25 cellular contexts compared by ENCODE assay signal in genomic region chr2:226868331-226868730, GRCh38.
"Had no signal": no experiment of that assay in that cellular context is flagged by ENCODE, and none has a peak within 500 bp of the region (broad histone marks: within the 10 kb centered on the region; RNA-seq: fewer than 3 reads in every experiment).

No MANE protein-coding gene starts in this region.

- H3K27me3 Mint-ChIP-seq: activated B cell treated with CpG ODN at 0.5 μM for 24 hours; activated CD4-positive, alpha-beta T cell treated with anti-CD3 and anti-CD28 coated beads, Interleukin-2, amount 10 ng/mL, durations not matched to agents 24 days and 14 days; activated T-cell treated with anti-CD3 and anti-CD28 coated beads, Interleukin-2, amount 50 U/mL, for 24 hours; brain; naive thymus-derived CD8-positive, alpha-beta T cell; stimulated activated naive CD8-positive, alpha-beta T cell treated with anti-CD3 and anti-CD28 coated beads, Interleukin-15, Interleukin-2, amounts not matched to agents 100 ng/mL and 50 ng/mL, for 24 hours had no signal

- H3K27ac ChIP-seq: ovary, right lobe of liver, transverse colon, vagina had no signal

- H3K9me3 Mint-ChIP-seq: activated B cell treated with CpG ODN at 0.5 μM for 24 hours; brain; naive thymus-derived CD8-positive, alpha-beta T cell; T-helper 2 cell treated with Interferon-gamma antibody and Interleukin-4, amounts not matched to agents 5 μg/mL and 100 μg/mL, for 36 hours had no signal

- H3K4me3 ChIP-seq: ovary, right lobe of liver, transverse colon, vagina had no signal

- H3K4me3 Mint-ChIP-seq: activated B cell treated with CpG ODN at 0.5 μM for 24 hours; activated CD4-positive, alpha-beta T cell treated with anti-CD3 and anti-CD28 coated beads, Interleukin-2, amount 10 ng/mL, durations not matched to agents 24 days and 14 days; activated CD8-positive, alpha-beta T cell treated with anti-CD3 and anti-CD28 coated beads, Interleukin-2, amount 10 ng/mL, durations not matched to agents 7 days and 5 days; activated T-cell treated with anti-CD3 and anti-CD28 coated beads, Interleukin-2, amount 50 U/mL, for 24 hours; brain; stimulated activated naive CD8-positive, alpha-beta T cell treated with anti-CD3 and anti-CD28 coated beads, Interleukin-15, Interleukin-2, amounts not matched to agents 100 ng/mL and 50 ng/mL, for 24 hours; T-helper 2 cell treated with Interferon-gamma antibody and Interleukin-4, amounts not matched to agents 5 μg/mL and 100 μg/mL, for 36 hours had no signal

- H3K9me3 ChIP-seq: ovary, right lobe of liver, transverse colon, vagina had no signal

- H3K36me3 ChIP-seq: ovary had no signal

- FAIRE-seq: endometrium, small intestine, TTC549 had no signal

- ATAC-seq: activated CD8-positive, alpha-beta T cell treated with anti-CD3 and anti-CD28 coated beads, Interleukin-2, amount 10 ng/mL, durations not matched to agents 7 days and 5 days; left cardiac atrium; naive thymus-derived CD8-positive, alpha-beta T cell had no signal

- H3K27me3 ChIP-seq: ovary, right lobe of liver, transverse colon, vagina had no signal

- DNase-seq: activated B cell treated with CpG ODN at 0.5 μM for 24 hours; activated CD4-positive, alpha-beta T cell treated with anti-CD3 and anti-CD28 coated beads, Interleukin-2, amount 10 ng/mL, durations not matched to agents 24 days and 14 days; activated CD8-positive, alpha-beta T cell treated with anti-CD3 and anti-CD28 coated beads, Interleukin-2, amount 10 ng/mL, durations not matched to agents 7 days and 5 days; activated naive CD4-positive, alpha-beta T cell treated with anti-CD3 and anti-CD28 coated beads, Interleukin-2, amount 50 U/mL, for 16 hours; activated T-cell treated with anti-CD3 and anti-CD28 coated beads, Interleukin-2, amount 50 U/mL, for 24 hours; amniotic stem cell; central memory CD4-positive, alpha-beta T cell; cortex of kidney; erythroblast; foreskin fibroblast; left cardiac atrium; mesendoderm; naive thymus-derived CD8-positive, alpha-beta T cell; ovary; right lobe of liver; small intestine; stimulated activated CD4-positive, alpha-beta T cell treated with anti-CD3 and anti-CD28 coated beads, Interleukin-15, amount 100 ng/mL, for 24 hours; stimulated activated CD4-positive, alpha-beta T cell treated with anti-CD3 and anti-CD28 coated beads, Interleukin-2, amount 100 ng/mL, for 48 hours; transverse colon had no signal

- H3K4me1 ChIP-seq: right lobe of liver, transverse colon, vagina had no signal

- H3K27ac Mint-ChIP-seq: activated B cell treated with CpG ODN at 0.5 μM for 24 hours; activated CD4-positive, alpha-beta T cell treated with anti-CD3 and anti-CD28 coated beads, Interleukin-2, amount 10 ng/mL, durations not matched to agents 24 days and 14 days; activated CD8-positive, alpha-beta T cell treated with anti-CD3 and anti-CD28 coated beads, Interleukin-2, amount 10 ng/mL, durations not matched to agents 7 days and 5 days; activated T-cell treated with anti-CD3 and anti-CD28 coated beads, Interleukin-2, amount 50 U/mL, for 24 hours; stimulated activated naive CD8-positive, alpha-beta T cell treated with anti-CD3 and anti-CD28 coated beads, Interleukin-15, Interleukin-2, amounts not matched to agents 100 ng/mL and 50 ng/mL, for 24 hours; T-helper 2 cell treated with Interferon-gamma antibody and Interleukin-4, amounts not matched to agents 5 μg/mL and 100 μg/mL, for 36 hours had no signal
